In genomic region chr7:90244909-90245841, GRCh38 we compare ENCODE assay signal across 8 cellular contexts. TPM values are rescaled to one million over a fixed set of nuclear protein-coding genes. Genes with fewer than 3 reads are reported as not detected.
DNase-seq lines count a peak whose midpoint lies in the region; ATAC-seq and TF ChIP-seq lines count a peak whose summit lies in the region.

Gene CFAP69 (plus strand): TSS chr7:90245174. CDS start chr7:90245425, 251 bp downstream.

- no peak within 1 kb of the TSS for H3K27ac Mint-ChIP-seq in chondrocyte (ENCODE audit: unreplicated experiment)

- H3K9me3 Mint-ChIP-seq in chondrocyte (ENCODE audit: low read depth): no peaks in the 10 kb centered on the region

- H3K27me3 Mint-ChIP-seq in chondrocyte (ENCODE audit: low read depth): peaks cover 57% of the 10 kb centered on the region

- TF ChIP-seq CTCF in chondrocyte (IDR thresholded peaks at IDR 0.05): peak; percentile 50

- H3K36me3 Mint-ChIP-seq in chondrocyte (ENCODE audit: low read depth): no peaks in the 10 kb centered on the region

- DNase-seq in AG08396 (ENCODE audit: low spot score) (peak; percentile 89), NCI-H226 (peak; percentile 79), chondrocyte (ENCODE audit: low spot score) (peak; percentile 95), kidney tubule cell (ENCODE audit: low spot score) (peak; percentile 88)
- peak; percentile 81 to 84 for DNase-seq in activated CD4-positive, alpha-beta T cell treated with anti-CD3 and anti-CD28 coated beads for 24 hours (ENCODE audit: low read depth in 2 of 2)
- DNase-seq in stimulated activated CD4-positive, alpha-beta T cell treated with anti-CD3 and anti-CD28 coated beads, Interleukin-15, amount 100 ng/mL, for 48 hours (ENCODE audit: low read depth in 2 of 2): peak; percentile 74 to 80

- ATAC-seq in GM18909 (IDR thresholded peaks at IDR 0.05; ENCODE audit: poor library complexity, unreplicated experiment): peak; percentile 79
- peak; percentile 84 for ATAC-seq in HG03135 (IDR thresholded peaks at IDR 0.05; ENCODE audit: unreplicated experiment)

- peaks cover 13% of the 10 kb centered on the region for H3K4me1 Mint-ChIP-seq in chondrocyte (ENCODE audit: low read depth)

- H3K4me3 Mint-ChIP-seq in chondrocyte (ENCODE audit: unreplicated experiment): peak within 1 kb of the TSS; percentile 73

RNA-seq across cellular contexts. Expression of gene CFAP69, which starts in this region (rescaled TPM):
- total RNA-seq in chondrocyte: 0.55 to 1.2 TPM in 2 of 3 replicates, not detected in the other

Comparison
In these comparisons a context has a peak if more than half of its experiments do, and no peak if none do; other contexts are left out.
1. Peak in every context shown above with its lines: DNase-seq and ATAC-seq.